Comparison of ENCODE assay signal across 1 cellular context in the genomic region with DNA sequence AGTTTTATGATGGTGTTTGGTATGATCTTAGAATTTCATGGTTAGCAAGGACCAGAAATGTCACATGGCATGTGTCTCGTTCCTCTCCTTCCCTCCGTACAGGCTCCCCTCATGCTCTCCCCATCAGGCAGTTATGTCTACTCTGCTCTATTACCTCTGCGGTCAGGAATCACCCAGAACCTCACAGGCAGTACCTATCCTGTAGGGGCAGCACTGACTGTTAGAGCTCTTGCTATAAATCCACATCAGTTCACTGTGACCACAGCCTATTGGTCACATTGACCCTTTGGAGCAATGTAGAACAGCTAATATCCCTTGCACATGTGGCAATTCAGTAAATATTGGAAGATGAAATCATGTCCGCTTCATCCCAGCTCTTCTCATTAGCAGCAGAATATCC.
TF ChIP-seq lines count a peak whose summit lies in the region.

No MANE protein-coding gene starts in this region.

TF ChIP-seq in IMR-90, 13 proteins besides CTCF, POLR2A, EP300 and RAD21:
- no peak for TF ChIP-seq RFX5 (IDR thresholded peaks at IDR 0.05; ENCODE audit: low read depth, low read length)
- no peak for TF ChIP-seq RCOR1 (IDR thresholded peaks at IDR 0.05; ENCODE audit: insufficient replicate concordance, low read length)
- no peak for TF ChIP-seq NFE2L2 (IDR thresholded peaks at IDR 0.05; ENCODE audit: low read depth, low read length)
- no peak for TF ChIP-seq SMC3 (IDR thresholded peaks at IDR 0.05; ENCODE audit: low read depth, low read length)
- no peak for TF ChIP-seq USF2 (IDR thresholded peaks at IDR 0.05; ENCODE audit: low read depth, low read length)
- no peak for TF ChIP-seq BHLHE40 (IDR thresholded peaks at IDR 0.05; ENCODE audit: low read depth, low read length)
- TF ChIP-seq, protein P1, sequence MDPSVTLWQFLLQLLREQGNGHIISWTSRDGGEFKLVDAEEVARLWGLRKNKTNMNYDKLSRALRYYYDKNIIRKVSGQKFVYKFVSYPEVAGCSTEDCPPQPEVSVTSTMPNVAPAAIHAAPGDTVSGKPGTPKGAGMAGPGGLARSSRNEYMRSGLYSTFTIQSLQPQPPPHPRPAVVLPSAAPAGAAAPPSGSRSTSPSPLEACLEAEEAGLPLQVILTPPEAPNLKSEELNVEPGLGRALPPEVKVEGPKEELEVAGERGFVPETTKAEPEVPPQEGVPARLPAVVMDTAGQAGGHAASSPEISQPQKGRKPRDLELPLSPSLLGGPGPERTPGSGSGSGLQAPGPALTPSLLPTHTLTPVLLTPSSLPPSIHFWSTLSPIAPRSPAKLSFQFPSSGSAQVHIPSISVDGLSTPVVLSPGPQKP (IDR thresholded peaks at IDR 0.05; ENCODE audit: borderline replicate concordance, low read depth, low read length), result no peak
- no peak for TF ChIP-seq MXI1 (IDR thresholded peaks at IDR 0.05; ENCODE audit: borderline replicate concordance, low read depth, low read length)
- TF ChIP-seq MAFK (IDR thresholded peaks at IDR 0.05; ENCODE audit: low read depth, low read length), result no peak
